8 cellular contexts compared by ENCODE assay signal in genomic region chrX:150364347-150365050, GRCh38. TPM values are rescaled to one million over a fixed set of nuclear protein-coding genes. Genes with fewer than 3 reads are reported as not detected.
DNase-seq lines count a peak whose midpoint lies in the region; ATAC-seq and TF ChIP-seq lines count a peak whose summit lies in the region.

No MANE protein-coding gene starts in this region.

- CTCF ChIA-PET in PC-9 (lab: Charles Lee): interaction anchor here (0.7 to 1.4 kb wide), 4 partner anchors 16 to 164 kb away, joined by 3 to 8 read pairs (median 4); no protein-coding TSS in a partner anchor

- peaks cover 6% of the 10 kb centered on the region; the same call in 1 of the 2 replicates for H3F3A ChIP-seq in PC-9 (ENCODE audit: insufficient read depth, low read depth)

- no peaks in the 10 kb centered on the region for H3K9me2 ChIP-seq in PC-9 (ENCODE audit: insufficient read depth)

- H3K4me1 ChIP-seq in PC-9 (replicated peaks; ENCODE audit: insufficient read depth): peaks cover 14% of the 10 kb centered on the region

- no peaks in the 10 kb centered on the region for H4K20me1 ChIP-seq in PC-9 (ENCODE audit: insufficient read depth)

- no peaks in the 10 kb centered on the region for H3K36me3 ChIP-seq in PC-9 (ENCODE audit: low read depth)

- no peak overlapping the region for H3K27ac ChIP-seq in PC-9

- H3K4me3 ChIP-seq in PC-9: peak overlapping the region; percentile 92

- no TSS peak for BruUV-seq in PC-9 (replicated peaks; lab: Mats Ljungman, UMichigan)

- no peaks in the 10 kb centered on the region for H3K27me3 Mint-ChIP-seq in central memory CD8-positive, alpha-beta T cell

- H3K9me3 Mint-ChIP-seq in central memory CD8-positive, alpha-beta T cell: no peaks in the 10 kb centered on the region
- no peaks in the 10 kb centered on the region for H3K9me3 Mint-ChIP-seq in stimulated activated effector memory CD8-positive, alpha-beta T cell treated with anti-CD3 and anti-CD28 coated beads, Interleukin-12 subunit alpha, Interleukin-12 subunit beta, amount 100 ng/mL, for 72 hours

- H3K4me3 Mint-ChIP-seq in central memory CD8-positive, alpha-beta T cell: peak overlapping the region; percentile 81
- peak overlapping the region; percentile 91 for H3K4me3 Mint-ChIP-seq in stimulated activated effector memory CD8-positive, alpha-beta T cell treated with anti-CD3 and anti-CD28 coated beads, Interleukin-12 subunit alpha, Interleukin-12 subunit beta, amount 100 ng/mL, for 72 hours

- DNase-seq in GM03348 (ENCODE audit: low spot score): peak; percentile 14
- DNase-seq in PC-9: no peak
- DNase-seq in central memory CD8-positive, alpha-beta T cell (ENCODE audit: low spot score in 2 of 2): no peak
- DNase-seq in left kidney (ENCODE audit: low read depth, low spot score): peak; percentile 37
- peak in 1 of 2 donors; percentile 59 for DNase-seq in stimulated activated effector memory CD8-positive, alpha-beta T cell treated with anti-CD3 and anti-CD28 coated beads, Interleukin-12 subunit alpha, Interleukin-12 subunit beta, amount 100 ng/mL, for 72 hours (ENCODE audit: low spot score in 2 of 2)
- DNase-seq in SW 1271 (lab: John Stamatoyannopoulos, UW): no peak

- peaks cover 40% of the 10 kb centered on the region for H3K4me1 Mint-ChIP-seq in central memory CD8-positive, alpha-beta T cell
- peaks cover 35% of the 10 kb centered on the region for H3K4me1 Mint-ChIP-seq in stimulated activated effector memory CD8-positive, alpha-beta T cell treated with anti-CD3 and anti-CD28 coated beads, Interleukin-12 subunit alpha, Interleukin-12 subunit beta, amount 100 ng/mL, for 72 hours

- POLR2A ChIA-PET in PC-9 (lab: Charles Lee; ENCODE audit: unreplicated experiment): interaction anchor here (0.6 kb wide), 1 partner anchor 217 kb away, joined by 7 read pairs; no protein-coding TSS in a partner anchor

- no peak for TF ChIP-seq CTCF in PC-9 (conservative IDR thresholded peaks at IDR 0.05)

- H3K9me3 ChIP-seq in PC-9 (ENCODE audit: insufficient read depth, low read depth): no peaks in the 10 kb centered on the region

- H2AFZ ChIP-seq in PC-9: peak overlapping the region; percentile 91

- peaks cover 17% of the 10 kb centered on the region; the same call in 1 of the 2 replicates for H3K27me3 ChIP-seq in PC-9 (ENCODE audit: insufficient read depth, low read depth)

- peak overlapping the region; percentile 99 for H3K4me2 ChIP-seq in PC-9

- H3K36me3 Mint-ChIP-seq in central memory CD8-positive, alpha-beta T cell (ENCODE audit: insufficient read depth): peaks cover 4% of the 10 kb centered on the region
- H3K36me3 Mint-ChIP-seq in stimulated activated effector memory CD8-positive, alpha-beta T cell treated with anti-CD3 and anti-CD28 coated beads, Interleukin-12 subunit alpha, Interleukin-12 subunit beta, amount 100 ng/mL, for 72 hours: no peaks in the 10 kb centered on the region

- no peak for ATAC-seq in central memory CD8-positive, alpha-beta T cell (replicated peaks; ENCODE audit: extremely low read depth, poor library complexity, severe bottlenecking)
- ATAC-seq in stimulated activated effector memory CD8-positive, alpha-beta T cell treated with anti-CD3 and anti-CD28 coated beads, Interleukin-12 subunit alpha, Interleukin-12 subunit beta, amount 100 ng/mL, for 72 hours: peak; percentile 11
- ATAC-seq in HG03196 (IDR thresholded peaks at IDR 0.05; ENCODE audit: unreplicated experiment) (no peak), HG02840 (IDR thresholded peaks at IDR 0.05; ENCODE audit: low FRiP score, unreplicated experiment) (no peak)

- H3K79me2 ChIP-seq in PC-9 (ENCODE audit: low read depth): no peaks in the 10 kb centered on the region

- intact Hi-C loops in PC-9 (cut with micrococcal nuclease; ENCODE audit: unreplicated experiment): loop anchor here (1.0 to 10.0 kb wide), 6 partner anchors 120 to 352 kb away; no protein-coding TSS in a partner anchor

- H3K27ac Mint-ChIP-seq in central memory CD8-positive, alpha-beta T cell (ENCODE audit: low read depth): no peak overlapping the region
- H3K27ac Mint-ChIP-seq in stimulated activated effector memory CD8-positive, alpha-beta T cell treated with anti-CD3 and anti-CD28 coated beads, Interleukin-12 subunit alpha, Interleukin-12 subunit beta, amount 100 ng/mL, for 72 hours: no peak overlapping the region

RNA-seq across cellular contexts. Expression of gene MAMLD1, which starts 1.4 kb away (rescaled TPM):
- total RNA-seq in PC-9 (2021): 1.5 and 2.5 TPM in 2 replicates

Comparison
In these comparisons a context has a peak if more than half of its experiments do, and no peak if none do; other contexts are left out.
1. DNase-seq: peak in GM03348 (single experiment) and left kidney (single experiment); none in PC-9 (0 of 2), central memory CD8-positive, alpha-beta T cell (0 of 2) and SW 1271 (0 of 2).